15 cellular contexts compared by ENCODE assay signal in genomic region chr5:36741138-36741537, GRCh38.
"Had no signal": no experiment of that assay in that cellular context is flagged by ENCODE, and none has a peak within 500 bp of the region (broad histone marks: within the 10 kb centered on the region; RNA-seq: fewer than 3 reads in every experiment).

No MANE protein-coding gene starts in this region.

- H3K27ac ChIP-seq: sigmoid colon, upper lobe of left lung had no signal

- H3K4me3 ChIP-seq: mucosa of descending colon, sigmoid colon, upper lobe of left lung had no signal

- DNase-seq: activated CD4-positive, alpha-beta T cell treated with anti-CD3 and anti-CD28 coated beads for 36 hours; activated CD8-positive, alpha-beta memory T cell treated with anti-CD3 and anti-CD28 coated beads, Interleukin-2, amount 50 U/mL, for 48 hours; activated CD8-positive, alpha-beta T cell treated with anti-CD3 and anti-CD28 coated beads for 36 hours; activated naive CD4-positive, alpha-beta T cell treated with anti-CD3 and anti-CD28 coated beads for 36 hours; central memory CD4-positive, alpha-beta T cell; endodermal cell; immature natural killer cell; left cardiac atrium; mammary epithelial cell; mucosa of descending colon; nephron progenitor cell; sigmoid colon; stimulated activated CD4-positive, alpha-beta T cell treated with anti-CD3 and anti-CD28 coated beads, Interleukin-2, amount 100 ng/mL, for 48 hours; stimulated activated naive CD4-positive, alpha-beta T cell treated with Interleukin-2 at 50 U/mL for 16 hours; upper lobe of left lung had no signal

- H3K36me3 ChIP-seq: sigmoid colon, upper lobe of left lung had no signal

- H3K9me3 ChIP-seq: mucosa of descending colon, sigmoid colon, upper lobe of left lung had no signal
